21 cellular contexts compared by ENCODE assay signal in the genomic region with DNA sequence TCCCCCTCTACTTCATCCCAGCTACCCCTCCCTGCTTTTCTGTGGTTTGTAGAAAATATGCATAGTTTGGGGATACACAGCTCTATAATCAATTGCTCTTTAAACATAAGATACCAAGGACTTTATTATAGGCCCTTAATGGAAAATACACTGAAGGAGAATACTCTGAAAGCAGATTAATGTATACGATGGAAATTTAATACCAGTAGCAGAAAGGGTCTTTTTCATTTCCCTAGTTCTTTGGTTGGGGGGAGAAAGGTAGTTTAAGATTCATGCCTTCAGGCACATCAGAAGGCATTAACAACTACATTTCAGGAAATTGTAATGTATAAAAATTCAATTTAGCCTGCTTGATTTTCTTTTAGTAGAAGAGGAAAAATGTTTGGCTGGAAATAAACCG.
DNase-seq lines count a peak whose midpoint lies in the region; ATAC-seq, FAIRE-seq and TF ChIP-seq lines count a peak whose summit lies in the region.
"Had no signal": no experiment of that assay in that cellular context is flagged by ENCODE, and none has a peak within 500 bp of the region (broad histone marks: within the 10 kb centered on the region; RNA-seq: fewer than 3 reads in every experiment).

No MANE protein-coding gene starts in this region.

- H3K27ac Mint-ChIP-seq in CD14-positive monocyte: no peak overlapping the region
- H3K27ac Mint-ChIP-seq: CD4-positive, alpha-beta memory T cell; IgD-negative memory B cell had no signal

- BruUV-seq in Panc1 (replicated peaks; lab: Mats Ljungman, UMichigan): no TSS peak

- H3F3A ChIP-seq in smooth muscle cell (ENCODE audit: low read depth): peaks cover 31% of the 10 kb centered on the region

- H3K27ac ChIP-seq in Panc1 (ENCODE audit: low read length) (peak overlapping the region; percentile 19; the same call in 1 of the 2 replicates), smooth muscle cell (ENCODE audit: low read depth) (no peak overlapping the region)
- H3K27ac ChIP-seq: BLaER1, SJSA1 had no signal

- DNase-seq in NAMALWA (ENCODE audit: low spot score) (peak; percentile 7), Panc1 (ENCODE audit: low read depth, low spot score) (no peak), smooth muscle cell (lab: John Stamatoyannopoulos, UW; ENCODE audit: unreplicated experiment) (no peak), CD14-positive monocyte (ENCODE audit: low spot score) (no peak), cerebellar nuclear complex (lab: John Stamatoyannopoulos, UW) (no peak)
- DNase-seq: ACHN; CD4-positive, alpha-beta memory T cell; DND-41; GOT3; HCEC 1CT; NCI-H2081 treated with DMSO at 0.1 percent for 48 hours; NCI-H510A; NCI-H774; NK-92 treated with Interleukin-12 subunit alpha and Interleukin-12 subunit beta, amount 100 ng/mL, for 24 hours had no signal

- in situ Hi-C loops in Panc1 (cut with HindIII; ENCODE audit: low pct_unique_long_range_greater_than_20kb, low sequenced_read_pairs): no loop called here

- H3K4me3 ChIP-seq in Panc1 (ENCODE audit: low read depth in 2 of 2, low read length in 2 of 2) (no peak overlapping the region), smooth muscle cell (no peak overlapping the region)
- H3K4me3 ChIP-seq: BLaER1, SJSA1 had no signal

- H3K9me3 ChIP-seq in Panc1 (ENCODE audit: control insufficient read depth, insufficient read depth, low read depth, low read length) (no peaks in the 10 kb centered on the region), smooth muscle cell (replicated peaks; ENCODE audit: low read depth) (no peaks in the 10 kb centered on the region)
- H3K9me3 ChIP-seq: BLaER1, SJSA1 had no signal

- no peaks in the 10 kb centered on the region for H3K36me3 Mint-ChIP-seq in CD14-positive monocyte
- H3K36me3 Mint-ChIP-seq: CD4-positive, alpha-beta memory T cell; IgD-negative memory B cell had no signal

- H3K27me3 ChIP-seq in Panc1 (ENCODE audit: control insufficient read depth, insufficient read depth, low read length) (no peaks in the 10 kb centered on the region), smooth muscle cell (ENCODE audit: low read depth) (no peaks in the 10 kb centered on the region)
- H3K27me3 ChIP-seq: BLaER1, SJSA1 had no signal

- POLR2A ChIA-PET in Panc1 (lab: Charles Lee): no interaction called here

- peaks cover 0 to 10% (median 4%) of the 10 kb centered on the region in 3 donors for H3K27me3 Mint-ChIP-seq in CD14-positive monocyte (ENCODE audit: low read depth in 3 of 3)
- H3K27me3 Mint-ChIP-seq: CD4-positive, alpha-beta memory T cell; IgD-negative memory B cell had no signal

- no peaks in the 10 kb centered on the region for H3K79me2 ChIP-seq in smooth muscle cell (ENCODE audit: low read depth)

- no peaks in the 10 kb centered on the region for H3K9me3 Mint-ChIP-seq in CD14-positive monocyte
- H3K9me3 Mint-ChIP-seq: IgD-negative memory B cell had no signal

- 63% methylated on average over 2 of the region's 2 CpGs for WGBS in smooth muscle cell (ENCODE audit: low lambda C conversion rate)

- peak; percentile 53 for FAIRE-seq in islet of Langerhans (lab: Jason Lieb, UNC)
- FAIRE-seq: GM12892, RCC 7860 had no signal

- peak overlapping the region; percentile 86 for H3K4me2 ChIP-seq in smooth muscle cell
- H3K4me2 ChIP-seq: BLaER1 had no signal

- no peak overlapping the region for H3K4me3 Mint-ChIP-seq in CD14-positive monocyte
- H3K4me3 Mint-ChIP-seq: CD4-positive, alpha-beta memory T cell; IgD-negative memory B cell had no signal

- no peaks in the 10 kb centered on the region for H3K36me3 ChIP-seq in Panc1 (ENCODE audit: control insufficient read depth, insufficient read depth, low read length)
- no peaks in the 10 kb centered on the region for H3K36me3 ChIP-seq in smooth muscle cell (ENCODE audit: low read depth)
- H3K36me3 ChIP-seq: BLaER1, SJSA1 had no signal

- no peaks in the 10 kb centered on the region for H4K20me1 ChIP-seq in smooth muscle cell (ENCODE audit: low read depth)
- H4K20me1 ChIP-seq: BLaER1 had no signal

- H3K4me1 Mint-ChIP-seq in CD14-positive monocyte: peaks cover 10% of the 10 kb centered on the region
- H3K4me1 Mint-ChIP-seq: CD4-positive, alpha-beta memory T cell had no signal

- ATAC-seq in Panc1 (no peak), SK-N-SH treated with all-trans-retinoic acid at 6 μM for 48 hours (no peak)

- CTCF ChIA-PET in Panc1 (lab: Charles Lee): no interaction called here

- intact Hi-C loops in Panc1 (cut with micrococcal nuclease; ENCODE audit: unreplicated experiment): no loop called here
- intact Hi-C loops in CD14-positive monocyte (cut with micrococcal nuclease): no loop called here

- H2AFZ ChIP-seq in smooth muscle cell (ENCODE audit: low read depth): no peak overlapping the region

- H3K4me1 ChIP-seq in Panc1 (ENCODE audit: control insufficient read depth, insufficient read depth, low read length) (peaks cover 17% of the 10 kb centered on the region), smooth muscle cell (ENCODE audit: low read depth) (peaks cover 47% of the 10 kb centered on the region)
- H3K4me1 ChIP-seq: BLaER1, SJSA1 had no signal

- TF ChIP-seq CTCF in Panc1 (IDR thresholded peaks at IDR 0.05) (no peak), smooth muscle cell (IDR thresholded peaks at IDR 0.05; ENCODE audit: borderline replicate concordance, insufficient read depth, poor library complexity, severe bottlenecking) (no peak), CD14-positive monocyte (IDR thresholded peaks at IDR 0.05) (no peak)

- H3K9ac ChIP-seq in smooth muscle cell (ENCODE audit: low read depth): no peak overlapping the region
- H3K9ac ChIP-seq: BLaER1 had no signal

TF ChIP-seq in SK-N-SH treated with all-trans-retinoic acid at 6 μM for 48 hours, 23 proteins besides CTCF, POLR2A, EP300 and RAD21:
- TF ChIP-seq ARNTL (CRISPR knock-in tag; IDR thresholded peaks at IDR 0.05; ENCODE audit: borderline replicate concordance, low read depth) (no peak), ZNF70 (CRISPR knock-in tag; IDR thresholded peaks at IDR 0.05) (no peak)
